ENCODE assay signal across 8 cellular contexts in the genomic region with DNA sequence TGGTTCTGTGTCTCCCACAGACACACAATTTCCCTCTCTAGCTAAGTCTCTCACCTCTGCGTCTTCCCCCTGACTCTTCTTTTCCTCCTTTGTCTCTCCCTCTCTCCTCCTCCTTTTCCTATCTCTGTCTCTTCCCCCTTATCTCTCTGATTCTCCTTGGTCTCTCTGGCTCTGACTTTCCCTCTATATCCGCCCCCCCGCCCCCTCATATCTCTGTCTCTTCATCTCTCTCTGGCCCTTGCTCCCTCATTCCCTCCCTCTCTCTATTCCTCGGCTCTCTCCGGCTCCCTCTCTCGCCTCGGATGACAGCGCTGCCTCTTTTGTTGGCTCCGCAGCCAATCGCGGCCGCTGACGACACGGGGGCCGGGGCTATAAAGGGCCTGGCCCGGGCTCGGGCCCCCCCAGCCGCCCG. TPM values are rescaled to one million over a fixed set of nuclear protein-coding genes. Genes with fewer than 3 reads are reported as not detected.
A peak's percentile ranks its signal among the peaks of the same experiment; 100 is the strongest.
DNase-seq lines count a peak whose midpoint lies in the region; ATAC-seq and TF ChIP-seq lines count a peak whose summit lies in the region.

A gene (plus strand): TSS at position 404 of the 412 bp plus-strand sequence. CDS start 195 bp downstream, outside the sequence.

- ATAC-seq in GM18502 (IDR thresholded peaks at IDR 0.05; ENCODE audit: poor library complexity, unreplicated experiment) (peak; percentile 44), HG03196 (IDR thresholded peaks at IDR 0.05; ENCODE audit: unreplicated experiment) (peak; percentile 27), HG03135 (IDR thresholded peaks at IDR 0.05; ENCODE audit: unreplicated experiment) (no peak)

- 0 to 1% methylated on average over 17 of the region's 19 CpGs for WGBS in lower leg skin, 2 donors

- H3K27ac ChIP-seq in dorsolateral prefrontal cortex = peak within 1 kb of the TSS in 52 of 59 donors; percentile 14 to 82 (median 70)

- DNase-seq in NCI-H526 treated with DMSO at 0.1 percent for 48 hours (lab: John Stamatoyannopoulos, UW) (peak; percentile 56), dorsolateral prefrontal cortex (peak; percentile 73 to 88 (median 84)), lower leg skin (ENCODE audit: low spot score in 2 of 2) (peak in 1 of 2 donors; percentile 93)
- DNase-seq in activated CD4-positive, alpha-beta T cell treated with anti-CD3 and anti-CD28 coated beads, Interleukin-2, amount 50 U/mL, for 1 hour = peak; percentile 69
- peak; percentile 64 to 74 for DNase-seq in stimulated activated CD4-positive, alpha-beta T cell treated with anti-CD3 and anti-CD28 coated beads, Interleukin-4, amount 100 ng/mL, for 4 hours

- TF ChIP-seq CTCF in dorsolateral prefrontal cortex (IDR thresholded peaks at IDR 0.05 in 54 of 56, conservative IDR thresholded peaks at IDR 0.05 in 2 of 56; ENCODE audit: low read depth in 1 of 56, partially characterized antibody in 56 of 56) = no peak
- no peak for TF ChIP-seq CTCF in lower leg skin (IDR thresholded peaks at IDR 0.05)

- H3K27me3 ChIP-seq in dorsolateral prefrontal cortex = no peaks in the 10 kb centered on the region

- peak within 1 kb of the TSS; percentile 55 to 86 (median 74) for H3K4me3 ChIP-seq in dorsolateral prefrontal cortex
- peak within 1 kb of the TSS; percentile 44 for H3K4me3 ChIP-seq in lower leg skin (ENCODE audit: low read depth, poor library complexity, severe bottlenecking)

- intact Hi-C loops in dorsolateral prefrontal cortex (cut with DNase I) (loop anchor here (5.0 kb wide), 5 partner anchors 45 to 195 kb away; a partner anchor contains a TSS), lower leg skin (cut with DNase I; ENCODE audit: low total_unique reads) (no loop called here)

- TF ChIP-seq POLR2A in lower leg skin (IDR thresholded peaks at IDR 0.05) = no peak

RNA-seq across cellular contexts. Expression of the gene that starts here (rescaled TPM):
- total RNA-seq in dorsolateral prefrontal cortex = 10 to 100 TPM; 11.9 to 63.8 (median 21.4) TPM
- 1 to 10 TPM in 1 of 4 donors, under 1 TPM in 3; 0.23 to 2.7 (median 0.57) TPM for total RNA-seq in lower leg skin
